8 cellular contexts compared by ENCODE assay signal in the genomic region with DNA sequence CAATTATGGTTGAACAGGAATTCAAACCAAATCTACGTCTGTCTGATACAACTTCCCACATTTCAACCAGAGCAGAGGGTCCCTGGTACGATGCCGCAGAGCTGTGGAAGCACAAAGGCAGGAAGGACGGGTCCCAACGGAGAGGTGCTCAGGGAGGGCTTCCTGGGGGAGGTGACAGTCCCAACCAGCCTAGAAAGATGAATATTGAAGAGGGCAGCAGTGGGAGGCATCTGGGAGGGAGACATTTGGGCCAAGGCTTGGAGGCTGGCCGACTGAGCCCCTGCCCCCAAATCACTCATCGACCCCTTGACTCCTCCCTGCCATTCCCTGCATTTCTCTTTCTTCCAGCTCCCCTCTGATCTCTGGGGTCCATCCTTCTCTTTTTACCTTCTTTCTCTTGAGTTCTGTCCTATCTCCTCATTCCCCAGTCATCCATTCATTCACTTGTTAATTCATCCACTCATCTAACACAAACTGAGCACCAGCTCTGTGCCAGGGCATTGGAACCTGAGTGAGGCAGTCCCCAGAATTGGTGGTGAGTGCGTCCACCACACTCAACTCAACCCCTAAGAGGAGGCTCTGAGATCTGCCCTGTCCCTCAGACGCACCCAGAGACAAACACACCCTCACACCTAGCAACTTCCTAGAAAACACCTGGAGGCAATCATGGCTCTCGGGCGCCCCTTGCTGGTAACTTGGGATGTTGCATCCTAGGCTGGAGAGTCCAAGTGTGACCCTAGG. TPM values are rescaled to one million over a fixed set of nuclear protein-coding genes. Genes with fewer than 3 reads are reported as not detected.
DNase-seq lines count a peak whose midpoint lies in the region; ATAC-seq and TF ChIP-seq lines count a peak whose summit lies in the region.

No MANE protein-coding gene starts in this region.

- H3K4me1 ChIP-seq in foreskin keratinocyte (peaks cover 7% of the 10 kb centered on the region), osteoblast (ENCODE audit: insufficient read depth, low read length) (peaks cover 12% of the 10 kb centered on the region), thyroid gland (peaks cover 0 to 3% of the 10 kb centered on the region in 2 donors)

- H3K27me3 ChIP-seq in foreskin keratinocyte, result no peaks in the 10 kb centered on the region
- no peaks in the 10 kb centered on the region for H3K27me3 ChIP-seq in osteoblast (ENCODE audit: insufficient read depth, low read length)
- H3K27me3 ChIP-seq in thyroid gland, result no peaks in the 10 kb centered on the region

- TF ChIP-seq RAD21 in Ishikawa (IDR thresholded peaks at IDR 0.05; ENCODE audit: low read depth), result peak; percentile 92

- DNase-seq in Daoy (ENCODE audit: low read depth) (peak; percentile 74), RKO (ENCODE audit: low spot score) (peak; percentile 55), foreskin keratinocyte (peak; percentile 24 to 58), osteoblast (ENCODE audit: insufficient read length, low spot score, missing footprints) (peak; percentile 89), thyroid gland (peak; percentile 75 to 79)
- peak; percentile 68 to 79 for DNase-seq in activated T-helper 1 cell treated with anti-CD3 and anti-CD28 coated beads, Interleukin-2, amount 50 U/mL, for 16 hours (ENCODE audit: low read depth in 1 of 2, low spot score in 1 of 2)

- no peak overlapping the region for H3K4me2 ChIP-seq in osteoblast (ENCODE audit: insufficient read depth, low read length)

- H4K20me1 ChIP-seq in osteoblast (ENCODE audit: insufficient read depth, low read length), result no peaks in the 10 kb centered on the region

- H3K4me3 ChIP-seq in osteoblast (ENCODE audit: insufficient read depth, low read length), result no peak overlapping the region
- no peak overlapping the region for H3K4me3 ChIP-seq in thyroid gland (replicated peaks in 1 of 3)

- no peak for TF ChIP-seq POLR2A in thyroid gland (IDR thresholded peaks at IDR 0.05)

- no peak for TF ChIP-seq EP300 in Ishikawa (IDR thresholded peaks at IDR 0.05; ENCODE audit: borderline replicate concordance)

- no peaks in the 10 kb centered on the region for H3K36me3 ChIP-seq in osteoblast (ENCODE audit: insufficient read depth, low read length)
- no peaks in the 10 kb centered on the region for H3K36me3 ChIP-seq in thyroid gland

- peak; percentile 93 for TF ChIP-seq CTCF in foreskin keratinocyte (conservative IDR thresholded peaks at IDR 0.05)
- peak; percentile 89 for TF ChIP-seq CTCF in osteoblast (IDR thresholded peaks at IDR 0.05; ENCODE audit: extremely low read depth, low read depth, low read length)
- TF ChIP-seq CTCF in thyroid gland (IDR thresholded peaks at IDR 0.05), result peak; percentile 76 to 92 (median 89)

- 45% methylated on average over 11 of the region's 11 CpGs for WGBS in thyroid gland, 2 donors

- H3K27ac ChIP-seq in foreskin keratinocyte (no peak overlapping the region), osteoblast (ENCODE audit: low read depth, low read length) (no peak overlapping the region), thyroid gland (no peak overlapping the region)

- intact Hi-C loops in thyroid gland (cut with DNase I), result loop anchor here (5.0 kb wide), 2 partner anchors 91 to 166 kb away; no protein-coding TSS in a partner anchor

- peak; percentile 62 for ATAC-seq in foreskin keratinocyte
- ATAC-seq in GM21576 (IDR thresholded peaks at IDR 0.05; ENCODE audit: unreplicated experiment), result no peak

- no peaks in the 10 kb centered on the region for H3K79me2 ChIP-seq in osteoblast (ENCODE audit: insufficient read depth, low read length)

- no peaks in the 10 kb centered on the region for H3K9me3 ChIP-seq in osteoblast (ENCODE audit: low read depth, low read length)
- H3K9me3 ChIP-seq in thyroid gland, result no peaks in the 10 kb centered on the region

- H2AFZ ChIP-seq in osteoblast (ENCODE audit: low read length), result no peak overlapping the region

TF ChIP-seq in Ishikawa, 13 proteins besides CTCF, POLR2A, EP300 and RAD21:
- TF ChIP-seq, protein P1, sequence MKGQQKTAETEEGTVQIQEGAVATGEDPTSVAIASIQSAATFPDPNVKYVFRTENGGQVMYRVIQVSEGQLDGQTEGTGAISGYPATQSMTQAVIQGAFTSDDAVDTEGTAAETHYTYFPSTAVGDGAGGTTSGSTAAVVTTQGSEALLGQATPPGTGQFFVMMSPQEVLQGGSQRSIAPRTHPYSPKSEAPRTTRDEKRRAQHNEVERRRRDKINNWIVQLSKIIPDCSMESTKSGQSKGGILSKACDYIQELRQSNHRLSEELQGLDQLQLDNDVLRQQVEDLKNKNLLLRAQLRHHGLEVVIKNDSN (IDR thresholded peaks at IDR 0.05), result no peak
- TF ChIP-seq NFIC (IDR thresholded peaks at IDR 0.05) (no peak), TCF12 (IDR thresholded peaks at IDR 0.05; ENCODE audit: low read depth) (no peak), REST (IDR thresholded peaks at IDR 0.05; ENCODE audit: low read depth) (no peak), FOXM1 (IDR thresholded peaks at IDR 0.05; ENCODE audit: borderline replicate concordance, low read depth) (no peak), EGR1 (IDR thresholded peaks at IDR 0.05) (no peak), ZBTB7A (IDR thresholded peaks at IDR 0.05; ENCODE audit: low read depth) (no peak), CREB1 (IDR thresholded peaks at IDR 0.05; ENCODE audit: low read depth) (no peak)
- TF ChIP-seq, protein P2, sequence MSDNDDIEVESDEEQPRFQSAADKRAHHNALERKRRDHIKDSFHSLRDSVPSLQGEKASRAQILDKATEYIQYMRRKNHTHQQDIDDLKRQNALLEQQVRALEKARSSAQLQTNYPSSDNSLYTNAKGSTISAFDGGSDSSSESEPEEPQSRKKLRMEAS (IDR thresholded peaks at IDR 0.05), result no peak

RNA-seq across cellular contexts. Expression of gene CELA3B, which starts 13.2 kb away (rescaled TPM):
- not detected in 2 replicates for total RNA-seq in Daoy (2014; rRNA removed; shearing (Covaris generic))
- not detected in 2 replicates for total RNA-seq in foreskin keratinocyte
- not detected in 2 replicates for polyA plus RNA-seq in foreskin keratinocyte
- total RNA-seq in osteoblast, result not detected in 2 replicates
- total RNA-seq in thyroid gland, result not detected

RNA-seq across cellular contexts. Expression of gene HSPG2, which starts 26.5 kb away (rescaled TPM):
- total RNA-seq in Daoy (2014; rRNA removed; shearing (Covaris generic)), result 14.2 and 14.7 TPM in 2 replicates
- total RNA-seq in foreskin keratinocyte (44.6 and 57.5 TPM in 2 replicates), osteoblast (220 and 265 TPM in 2 replicates), thyroid gland (100 to 1,000 TPM in 2 of 4 donors, 10 to 100 TPM in 2; 75.7 to 239 (median 96.8) TPM)
- 36.2 and 44.7 TPM in 2 replicates for polyA plus RNA-seq in foreskin keratinocyte

RNA-seq across cellular contexts. Expression of gene CELA3A, which starts 37.8 kb away (rescaled TPM):
- total RNA-seq in Daoy (2014; rRNA removed; shearing (Covaris generic)), result not detected in 2 replicates
- total RNA-seq in foreskin keratinocyte, result not detected in 2 replicates
- not detected in 2 replicates for polyA plus RNA-seq in foreskin keratinocyte
- not detected in 2 replicates for total RNA-seq in osteoblast
- not detected for total RNA-seq in thyroid gland
